ENCODE assay signal across 8 cellular contexts in the genomic region with DNA sequence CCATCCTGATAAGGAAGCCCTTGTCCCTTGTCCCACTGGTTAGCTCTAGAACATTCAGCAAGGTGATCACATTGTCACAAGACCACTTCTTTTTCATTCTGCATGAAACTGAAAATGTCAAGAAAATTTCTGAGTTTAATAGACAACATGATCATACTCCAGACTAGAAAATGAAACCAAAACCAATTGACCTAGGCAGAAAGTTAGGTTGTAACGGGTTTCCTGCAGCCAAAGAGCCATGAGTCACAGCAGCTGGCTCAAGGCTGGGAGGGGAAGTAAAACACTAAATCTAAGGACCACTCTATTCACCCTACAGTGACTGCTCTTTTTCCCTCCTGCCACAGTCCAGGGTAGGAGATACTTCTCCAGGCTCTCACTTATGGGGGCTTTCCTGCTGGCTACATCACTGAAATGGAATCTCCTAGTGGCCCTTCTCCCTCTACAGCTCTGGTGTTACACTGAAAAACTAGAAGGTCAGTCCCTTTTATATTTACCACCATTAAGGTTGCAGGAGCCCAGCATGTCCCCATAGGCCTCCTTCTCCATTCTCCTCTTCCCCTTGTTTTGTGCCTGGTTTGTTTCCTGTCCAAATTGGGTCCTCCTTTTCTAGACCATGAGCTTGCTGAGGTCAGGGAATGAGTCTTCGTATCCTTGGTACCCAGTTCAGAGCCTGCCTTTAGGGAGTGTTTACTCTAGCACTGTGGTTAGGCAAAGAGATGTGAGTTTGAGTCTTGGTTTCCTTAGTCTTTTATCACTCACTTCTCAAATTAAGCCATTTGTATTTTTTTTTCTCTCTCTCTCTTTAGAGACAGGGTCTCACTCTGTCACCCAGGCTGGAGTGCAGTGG.
DNase-seq lines count a peak whose midpoint lies in the region; ATAC-seq, FAIRE-seq and TF ChIP-seq lines count a peak whose summit lies in the region.

No MANE protein-coding gene starts in this region.

- peak; percentile 94 for ATAC-seq in HG03280 (IDR thresholded peaks at IDR 0.05; ENCODE audit: unreplicated experiment)

- no peaks in the 10 kb centered on the region for H3K36me3 ChIP-seq in adipocyte (ENCODE audit: control insufficient read depth, insufficient read depth, low read length, severe bottlenecking)

- peak; percentile 49 for TF ChIP-seq POLR2A in GM19099 (IDR thresholded peaks at IDR 0.05; ENCODE audit: extremely low read depth, insufficient read length, low read depth)

- peak overlapping the region; percentile 86 for H3K9ac ChIP-seq in adipocyte (ENCODE audit: low read length)

- H3K27me3 ChIP-seq in adipocyte (replicated peaks; ENCODE audit: control insufficient read depth, insufficient read depth, low read length) = no peaks in the 10 kb centered on the region

- H3K9me3 ChIP-seq in adipocyte (ENCODE audit: control insufficient read depth, low read length) = no peaks in the 10 kb centered on the region

- H3K4me1 ChIP-seq in adipocyte (ENCODE audit: control insufficient read depth, insufficient read depth, low read length) = peaks cover 17% of the 10 kb centered on the region

- H3K4me3 ChIP-seq in adipocyte (ENCODE audit: low read length) = peak overlapping the region; percentile 79

- peak; percentile 98 for FAIRE-seq in islet of Langerhans (lab: Jason Lieb, UNC)

- DNase-seq in AG08396 (ENCODE audit: low spot score) (peak; percentile 73), SIG-M5 treated with dmso at 0.1 percent for 504 hours (lab: John Stamatoyannopoulos, UW; ENCODE audit: unreplicated experiment) (peak; percentile 82), adipocyte (ENCODE audit: low read depth) (peak; percentile 79), NCI-H128 (lab: John Stamatoyannopoulos, UW; ENCODE audit: unreplicated experiment) (no peak)
- peak; percentile 27 for DNase-seq in stimulated activated CD8-positive, alpha-beta memory T cell treated with anti-CD3 and anti-CD28 coated beads, Interleukin-12 subunit alpha, Interleukin-12 subunit beta, amount 100 ng/mL, for 1 hour (ENCODE audit: low read depth)
